In the genomic region with DNA sequence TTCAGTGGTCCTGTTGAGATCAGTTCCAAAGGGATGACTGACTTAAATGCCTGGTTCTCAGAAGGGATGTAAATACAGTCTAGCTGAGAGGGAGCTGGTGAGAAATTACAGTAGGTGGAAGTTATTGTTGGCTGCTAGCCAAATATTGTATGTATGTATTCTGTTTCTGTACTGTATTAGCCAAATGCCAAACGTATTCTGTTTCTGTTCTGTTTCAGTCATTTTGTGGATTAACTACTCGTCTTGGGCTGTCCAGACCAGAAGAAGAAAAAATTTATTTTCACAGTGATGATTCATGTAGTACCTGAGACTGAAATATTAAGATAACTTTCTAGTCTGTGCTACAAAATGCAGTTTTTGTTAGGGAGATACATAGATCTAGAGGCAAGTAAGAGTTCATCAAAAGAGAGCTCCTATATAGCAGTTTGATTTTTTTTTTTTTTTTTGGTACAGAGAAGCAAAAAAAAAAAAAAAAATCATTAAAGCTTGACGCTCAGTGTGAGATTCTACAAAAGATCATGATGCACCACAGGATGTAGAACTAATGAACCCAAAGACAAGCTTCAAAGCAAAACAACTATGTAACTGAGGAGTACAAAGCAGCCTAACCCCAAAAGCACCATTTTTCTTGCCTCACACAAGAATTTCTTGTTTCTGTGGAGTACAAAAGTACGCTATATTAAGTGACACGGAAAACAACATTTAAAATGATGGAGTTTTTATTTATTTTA, we compare ENCODE assay signal across 9 cellular contexts. TPM values are rescaled to one million over a fixed set of nuclear protein-coding genes. Genes with fewer than 3 reads are reported as not detected.
A peak's percentile ranks its signal among the peaks of the same experiment; 100 is the strongest.
DNase-seq lines count a peak whose midpoint lies in the region; ATAC-seq lines count a peak whose summit lies in the region.
"Had no signal": no experiment of that assay in that cellular context is flagged by ENCODE, and none has a peak within 500 bp of the region (broad histone marks: within the 10 kb centered on the region; RNA-seq: fewer than 3 reads in every experiment).

No MANE protein-coding gene starts in this region.

- H3K4me3 Mint-ChIP-seq in activated CD4-positive, alpha-beta memory T cell treated with anti-CD3 and anti-CD28 coated beads, Interleukin-2, amount 10 ng/mL, durations not matched to agents 7 days and 5 days = peak overlapping the region; percentile 64

- no peak overlapping the region for H3K4me3 ChIP-seq in MG63

- peaks cover 6% of the 10 kb centered on the region for H3K9me3 Mint-ChIP-seq in activated CD4-positive, alpha-beta memory T cell treated with anti-CD3 and anti-CD28 coated beads, Interleukin-2, amount 10 ng/mL, durations not matched to agents 7 days and 5 days

- peak overlapping the region; percentile 96 for H3K27ac Mint-ChIP-seq in activated CD4-positive, alpha-beta memory T cell treated with anti-CD3 and anti-CD28 coated beads, Interleukin-2, amount 10 ng/mL, durations not matched to agents 7 days and 5 days

- DNase-seq in stimulated activated naive CD4-positive, alpha-beta T cell (lab: John Stamatoyannopoulos, UW) = peak in 5 of 6 experiments; percentile 17 to 84 (median 81)
- DNase-seq in stimulated activated naive CD4-positive, alpha-beta T cell treated with Interleukin-2 at 50 U/mL for 16 hours (lab: John Stamatoyannopoulos, UW) = no peak
- DNase-seq in activated CD4-positive, alpha-beta memory T cell treated with anti-CD3 and anti-CD28 coated beads, Interleukin-2, amount 10 ng/mL, durations not matched to agents 7 days and 5 days = no peak
- no peak for DNase-seq in MG63
- DNase-seq in NCI-H82 (lab: John Stamatoyannopoulos, UW) = no peak
- no peak for DNase-seq in Right ventricle myocardium inferior (ENCODE audit: missing footprints)
- DNase-seq in HK-2 (ENCODE audit: unreplicated experiment) = no peak
- DNase-seq: DMS53 had no signal

- ATAC-seq in HG03045 (IDR thresholded peaks at IDR 0.05; ENCODE audit: unreplicated experiment) = peak; percentile 70
- no peak for ATAC-seq in Right ventricle myocardium inferior

- H3K9me3 ChIP-seq in MG63 = no peaks in the 10 kb centered on the region

- H3K36me3 Mint-ChIP-seq in activated CD4-positive, alpha-beta memory T cell treated with anti-CD3 and anti-CD28 coated beads, Interleukin-2, amount 10 ng/mL, durations not matched to agents 7 days and 5 days (ENCODE audit: low read depth) = peaks cover 25% of the 10 kb centered on the region

- H3K36me3 ChIP-seq in MG63 = no peaks in the 10 kb centered on the region

- H3K27me3 ChIP-seq in MG63 = no peaks in the 10 kb centered on the region

- POLR2A ChIA-PET in activated CD4-positive, alpha-beta memory T cell treated with anti-CD3 and anti-CD28 coated beads, Interleukin-2, amount 10 ng/mL, durations not matched to agents 7 days and 5 days (lab: Charles Lee) = interaction anchor here (0.7 to 3.2 kb wide), 12 partner anchors 11 to 215 kb away, joined by 3 to 58 read pairs (median 3); partner anchors contain the start of gene MCUB

- H3K27me3 Mint-ChIP-seq in activated CD4-positive, alpha-beta memory T cell treated with anti-CD3 and anti-CD28 coated beads, Interleukin-2, amount 10 ng/mL, durations not matched to agents 7 days and 5 days = no peaks in the 10 kb centered on the region

- CTCF ChIA-PET in activated CD4-positive, alpha-beta memory T cell treated with anti-CD3 and anti-CD28 coated beads, Interleukin-2, amount 10 ng/mL, durations not matched to agents 7 days and 5 days (lab: Charles Lee) = interaction anchor here (0.6 to 1.2 kb wide), 5 partner anchors 53 to 216 kb away, joined by 3 to 7 read pairs (median 3); partner anchors contain the start of gene MCUB

- intact Hi-C loops in Right ventricle myocardium inferior (cut with DNase I) = no loop called here

- H3K4me1 Mint-ChIP-seq in activated CD4-positive, alpha-beta memory T cell treated with anti-CD3 and anti-CD28 coated beads, Interleukin-2, amount 10 ng/mL, durations not matched to agents 7 days and 5 days = peaks cover 38% of the 10 kb centered on the region

RNA-seq across cellular contexts. Expression of gene CASP6, which starts 54.8 kb away (rescaled TPM):
- 10 to 100 TPM; 30.5 to 32.4 TPM for total RNA-seq in activated CD4-positive, alpha-beta memory T cell treated with anti-CD3 and anti-CD28 coated beads, Interleukin-2, amount 10 ng/mL, durations not matched to agents 7 days and 5 days
- total RNA-seq in MG63 (2014; rRNA removed; shearing (Covaris generic); ENCODE audit: low replicate concordance) = 16.1 and 22.7 TPM in 2 replicates
- total RNA-seq in Right ventricle myocardium inferior = 8.9 TPM

Comparison
In these comparisons a context has a peak if more than half of its experiments do, and no peak if none do; other contexts are left out.
1. DNase-seq: peak in stimulated activated naive CD4-positive, alpha-beta T cell (5 of 6); none in stimulated activated naive CD4-positive, alpha-beta T cell treated with Interleukin-2 at 50 U/mL for 16 hours (single experiment), activated CD4-positive, alpha-beta memory T cell treated with anti-CD3 and anti-CD28 coated beads, Interleukin-2, amount 10 ng/mL, durations not matched to agents 7 days and 5 days (single experiment), MG63 (single experiment), NCI-H82 (single experiment), Right ventricle myocardium inferior (single experiment) and HK-2 (single experiment).